In the genomic region with DNA sequence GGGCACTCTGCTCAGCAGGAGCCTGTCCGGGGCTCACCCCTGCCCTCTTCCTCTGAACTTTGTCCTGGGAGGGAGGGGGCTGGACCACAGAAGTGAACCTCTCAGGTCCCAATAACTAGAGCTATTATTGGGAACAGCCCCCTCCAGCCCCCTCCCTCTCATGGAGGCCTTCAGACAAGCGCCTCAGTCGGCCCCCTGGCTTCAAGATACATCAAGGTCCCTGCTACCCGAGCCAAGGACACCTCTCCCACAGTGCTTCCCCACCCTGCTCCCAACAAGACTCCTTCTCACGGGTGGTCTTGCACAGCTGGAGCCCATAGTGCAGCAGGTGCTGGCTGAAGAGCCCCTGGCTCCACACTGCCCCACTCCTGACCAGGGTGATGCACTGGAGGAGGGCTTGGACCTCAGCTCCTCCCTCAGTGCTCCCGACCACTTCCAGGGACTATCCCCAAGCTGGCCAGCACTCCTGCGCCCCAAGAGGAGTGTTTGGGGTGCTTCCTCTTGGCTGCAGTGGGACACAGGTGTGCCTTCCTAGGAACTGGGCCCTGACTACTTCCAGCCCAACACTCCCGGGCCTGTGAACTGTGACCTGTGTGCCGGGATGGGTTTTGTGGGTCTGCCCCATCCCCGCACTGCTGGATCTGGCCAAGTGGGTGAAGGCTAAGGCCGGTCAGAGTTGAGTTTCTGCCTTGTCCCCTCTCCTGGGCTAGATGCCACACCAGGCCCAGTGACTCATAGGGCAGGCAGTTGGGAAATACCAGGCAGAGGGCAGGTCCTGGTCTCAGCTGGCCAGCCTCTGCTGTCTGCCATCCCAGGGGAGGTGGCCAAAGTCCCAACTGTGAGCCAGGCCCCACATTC, we compare ENCODE assay signal across 8 cellular contexts. TPM values are rescaled to one million over a fixed set of nuclear protein-coding genes. Genes with fewer than 3 reads are reported as not detected.
DNase-seq lines count a peak whose midpoint lies in the region; ATAC-seq and TF ChIP-seq lines count a peak whose summit lies in the region.

No MANE protein-coding gene starts in this region.

- peak overlapping the region; percentile 85 for H3K4me3 Mint-ChIP-seq in activated CD4-positive, alpha-beta T cell treated with anti-CD3 and anti-CD28 coated beads, Interleukin-2, amount 10 ng/mL, durations not matched to agents 24 days and 14 days
- peak overlapping the region; percentile 80 for H3K4me3 Mint-ChIP-seq in activated CD8-positive, alpha-beta T cell treated with anti-CD3 and anti-CD28 coated beads, Interleukin-2, amount 10 ng/mL, durations not matched to agents 7 days and 5 days

- H3K9me3 ChIP-seq in heart left ventricle, result no peaks in the 10 kb centered on the region

- intact Hi-C loops in activated CD4-positive, alpha-beta T cell treated with anti-CD3 and anti-CD28 coated beads, Interleukin-2, amount 10 ng/mL, durations not matched to agents 24 days and 14 days (cut with micrococcal nuclease), result no loop called here
- intact Hi-C loops in heart left ventricle (cut with DNase I), result no loop called here

- 37 to 50% (median 45%) methylated on average over 5 to 11 of the region's 11 CpGs for WGBS in heart left ventricle, 4 donors

- H3K27me3 ChIP-seq in heart left ventricle, result no peaks in the 10 kb centered on the region

- peaks cover 7% of the 10 kb centered on the region for H3K4me1 Mint-ChIP-seq in activated CD4-positive, alpha-beta T cell treated with anti-CD3 and anti-CD28 coated beads, Interleukin-2, amount 10 ng/mL, durations not matched to agents 24 days and 14 days
- H3K4me1 Mint-ChIP-seq in activated CD8-positive, alpha-beta T cell treated with anti-CD3 and anti-CD28 coated beads, Interleukin-2, amount 10 ng/mL, durations not matched to agents 7 days and 5 days (ENCODE audit: low read depth), result peaks cover 17% of the 10 kb centered on the region

- CTCF ChIA-PET in activated CD8-positive, alpha-beta T cell treated with anti-CD3 and anti-CD28 coated beads, Interleukin-2, amount 10 ng/mL, durations not matched to agents 7 days and 5 days (lab: Charles Lee), result interaction anchor here (1.3 to 1.6 kb wide), 3 partner anchors 9 to 27 kb away, joined by 3 to 9 read pairs (median 6); partner anchors contain the start of gene CD151

- TF ChIP-seq POLR2A in heart left ventricle (IDR thresholded peaks at IDR 0.05), result no peak

- no peaks in the 10 kb centered on the region for H3K27me3 Mint-ChIP-seq in activated CD4-positive, alpha-beta T cell treated with anti-CD3 and anti-CD28 coated beads, Interleukin-2, amount 10 ng/mL, durations not matched to agents 24 days and 14 days
- H3K27me3 Mint-ChIP-seq in activated CD8-positive, alpha-beta T cell treated with anti-CD3 and anti-CD28 coated beads, Interleukin-2, amount 10 ng/mL, durations not matched to agents 7 days and 5 days (ENCODE audit: low read depth), result no peaks in the 10 kb centered on the region

- TF ChIP-seq CTCF in heart left ventricle (IDR thresholded peaks at IDR 0.05), result no peak

- H3K27ac Mint-ChIP-seq in activated CD4-positive, alpha-beta T cell treated with anti-CD3 and anti-CD28 coated beads, Interleukin-2, amount 10 ng/mL, durations not matched to agents 24 days and 14 days, result no peak overlapping the region
- peak overlapping the region; percentile 78 for H3K27ac Mint-ChIP-seq in activated CD8-positive, alpha-beta T cell treated with anti-CD3 and anti-CD28 coated beads, Interleukin-2, amount 10 ng/mL, durations not matched to agents 7 days and 5 days

- no peak for ATAC-seq in activated CD8-positive, alpha-beta T cell treated with anti-CD3 and anti-CD28 coated beads, Interleukin-2, amount 10 ng/mL, durations not matched to agents 7 days and 5 days
- ATAC-seq in heart left ventricle, result peak; percentile 62 to 81 (median 72)

- peaks cover 13% of the 10 kb centered on the region for H3K36me3 Mint-ChIP-seq in activated CD4-positive, alpha-beta T cell treated with anti-CD3 and anti-CD28 coated beads, Interleukin-2, amount 10 ng/mL, durations not matched to agents 24 days and 14 days (ENCODE audit: low read depth)
- H3K36me3 Mint-ChIP-seq in activated CD8-positive, alpha-beta T cell treated with anti-CD3 and anti-CD28 coated beads, Interleukin-2, amount 10 ng/mL, durations not matched to agents 7 days and 5 days (ENCODE audit: low read depth), result peaks cover 15% of the 10 kb centered on the region

- H3K27ac ChIP-seq in heart left ventricle, result peak overlapping the region; percentile 91 to 100 (median 96)

- POLR2A ChIA-PET in activated CD8-positive, alpha-beta T cell treated with anti-CD3 and anti-CD28 coated beads, Interleukin-2, amount 10 ng/mL, durations not matched to agents 7 days and 5 days (lab: Charles Lee), result interaction anchor here (0.6 to 2.9 kb wide), 4 partner anchors 10 to 24 kb away, joined by 3 to 31 read pairs (median 16); partner anchors contain the start of genes CD151, CRACR2B and RPLP2

- DNase-seq in activated CD4-positive, alpha-beta T cell treated with anti-CD3 and anti-CD28 coated beads, Interleukin-2, amount 10 ng/mL, durations not matched to agents 24 days and 14 days, result no peak
- DNase-seq in activated CD4-positive, alpha-beta T cell treated with anti-CD3 and anti-CD28 coated beads for 1 hour, result no peak
- DNase-seq in activated CD8-positive, alpha-beta T cell treated with anti-CD3 and anti-CD28 coated beads, Interleukin-2, amount 10 ng/mL, durations not matched to agents 7 days and 5 days, result no peak
- DNase-seq in heart left ventricle (peak; percentile 83 to 91 (median 87)), renal cortical epithelial cell (ENCODE audit: low read depth) (peak; percentile 84), HuH-7.5 (ENCODE audit: low spot score) (no peak), NCI-H128 (lab: John Stamatoyannopoulos, UW; ENCODE audit: unreplicated experiment) (no peak), NCI-H524 treated with DMSO at 0.1 percent for 48 hours (lab: John Stamatoyannopoulos, UW) (no peak)

- H3K4me3 ChIP-seq in heart left ventricle, result peak overlapping the region; percentile 74 to 99 (median 88)

- peaks cover 10 to 45% (median 28%) of the 10 kb centered on the region in 12 donors for H3K4me1 ChIP-seq in heart left ventricle

- H3K9me3 Mint-ChIP-seq in activated CD4-positive, alpha-beta T cell treated with anti-CD3 and anti-CD28 coated beads, Interleukin-2, amount 10 ng/mL, durations not matched to agents 24 days and 14 days, result no peaks in the 10 kb centered on the region
- H3K9me3 Mint-ChIP-seq in activated CD8-positive, alpha-beta T cell treated with anti-CD3 and anti-CD28 coated beads, Interleukin-2, amount 10 ng/mL, durations not matched to agents 7 days and 5 days (ENCODE audit: insufficient read depth), result no peaks in the 10 kb centered on the region

- peaks cover 0 to 43% (median 30%) of the 10 kb centered on the region in 9 donors for H3K36me3 ChIP-seq in heart left ventricle

RNA-seq across cellular contexts. Expression of gene PNPLA2, which starts 2.2 kb away (rescaled TPM):
- total RNA-seq in activated CD4-positive, alpha-beta T cell treated with anti-CD3 and anti-CD28 coated beads, Interleukin-2, amount 10 ng/mL, durations not matched to agents 24 days and 14 days, result 55.0 and 56.4 TPM in 2 replicates
- total RNA-seq in activated CD8-positive, alpha-beta T cell treated with anti-CD3 and anti-CD28 coated beads, Interleukin-2, amount 10 ng/mL, durations not matched to agents 7 days and 5 days, result 10 to 100 TPM; 67.3 to 76.6 TPM
- total RNA-seq in heart left ventricle (100 to 1,000 TPM; 141 to 348 (median 232) TPM), renal cortical epithelial cell (19.3 and 60.1 TPM in 2 replicates)
- 100 to 1,000 TPM; 112 to 133 TPM for polyA plus RNA-seq in heart left ventricle

RNA-seq across cellular contexts. Expression of gene CRACR2B, which starts 6.8 kb away (rescaled TPM):
- total RNA-seq in activated CD4-positive, alpha-beta T cell treated with anti-CD3 and anti-CD28 coated beads, Interleukin-2, amount 10 ng/mL, durations not matched to agents 24 days and 14 days, result 1.5 and 3.0 TPM in 2 replicates
- total RNA-seq in activated CD8-positive, alpha-beta T cell treated with anti-CD3 and anti-CD28 coated beads, Interleukin-2, amount 10 ng/mL, durations not matched to agents 7 days and 5 days, result 10 to 100 TPM; 17.2 to 18.7 TPM
- total RNA-seq in heart left ventricle, result 10 to 100 TPM; 13.3 to 22.4 (median 17.7) TPM
- polyA plus RNA-seq in heart left ventricle, result 10 to 100 TPM in 1 of 2 donors, 1 to 10 TPM in 1; 8.8 to 43.5 TPM
- total RNA-seq in renal cortical epithelial cell, result 3.7 and 6.4 TPM in 2 replicates

RNA-seq across cellular contexts. Expression of gene RPLP2, which starts 11.1 kb away (rescaled TPM):
- total RNA-seq in activated CD4-positive, alpha-beta T cell treated with anti-CD3 and anti-CD28 coated beads, Interleukin-2, amount 10 ng/mL, durations not matched to agents 24 days and 14 days, result 2,367 and 2,377 TPM in 2 replicates
- 1,000 to 10,000 TPM; 2,268 to 2,338 TPM for total RNA-seq in activated CD8-positive, alpha-beta T cell treated with anti-CD3 and anti-CD28 coated beads, Interleukin-2, amount 10 ng/mL, durations not matched to agents 7 days and 5 days
- total RNA-seq in heart left ventricle (1,000 to 10,000 TPM in 3 of 9 donors, 100 to 1,000 TPM in 6; 236 to 1,207 (median 933) TPM), renal cortical epithelial cell (167 and 180 TPM in 2 replicates)
- polyA plus RNA-seq in heart left ventricle, result 1,000 to 10,000 TPM in 1 of 2 donors, 100 to 1,000 TPM in 1; 998 to 1,652 TPM

RNA-seq across cellular contexts. Expression of gene CD151, which starts 11.9 kb away (rescaled TPM):
- 81.0 and 87.3 TPM in 2 replicates for total RNA-seq in activated CD4-positive, alpha-beta T cell treated with anti-CD3 and anti-CD28 coated beads, Interleukin-2, amount 10 ng/mL, durations not matched to agents 24 days and 14 days
- total RNA-seq in activated CD8-positive, alpha-beta T cell treated with anti-CD3 and anti-CD28 coated beads, Interleukin-2, amount 10 ng/mL, durations not matched to agents 7 days and 5 days, result 10 to 100 TPM; 27.0 to 29.7 TPM
- total RNA-seq in heart left ventricle (100 to 1,000 TPM; 323 to 682 (median 454) TPM), renal cortical epithelial cell (831 and 921 TPM in 2 replicates)
- 100 to 1,000 TPM; 560 to 817 TPM for polyA plus RNA-seq in heart left ventricle

RNA-seq across cellular contexts. Expression of gene PIDD1, which starts 15.9 kb away (rescaled TPM):
- total RNA-seq in activated CD4-positive, alpha-beta T cell treated with anti-CD3 and anti-CD28 coated beads, Interleukin-2, amount 10 ng/mL, durations not matched to agents 24 days and 14 days, result 28.9 and 29.6 TPM in 2 replicates
- 10 to 100 TPM; 59.3 to 60.5 TPM for total RNA-seq in activated CD8-positive, alpha-beta T cell treated with anti-CD3 and anti-CD28 coated beads, Interleukin-2, amount 10 ng/mL, durations not matched to agents 7 days and 5 days
- total RNA-seq in heart left ventricle (10 to 100 TPM in 1 of 9 donors, 1 to 10 TPM in 8; 4.9 to 11.2 (median 6.6) TPM), renal cortical epithelial cell (3.1 and 6.9 TPM in 2 replicates)
- 10 to 100 TPM in 1 of 2 donors, 1 to 10 TPM in 1; 5.5 to 11.8 TPM for polyA plus RNA-seq in heart left ventricle

Comparison
In these comparisons a context has a peak if more than half of its experiments do, and no peak if none do; other contexts are left out.
1. DNase-seq: peak in heart left ventricle (5 of 5) and renal cortical epithelial cell (single experiment); none in activated CD4-positive, alpha-beta T cell treated with anti-CD3 and anti-CD28 coated beads, Interleukin-2, amount 10 ng/mL, durations not matched to agents 24 days and 14 days (single experiment), activated CD4-positive, alpha-beta T cell treated with anti-CD3 and anti-CD28 coated beads for 1 hour (single experiment), activated CD8-positive, alpha-beta T cell treated with anti-CD3 and anti-CD28 coated beads, Interleukin-2, amount 10 ng/mL, durations not matched to agents 7 days and 5 days (single experiment), HuH-7.5 (single experiment), NCI-H128 (single experiment) and NCI-H524 treated with DMSO at 0.1 percent for 48 hours (single experiment).